ENCODE assay signal across 16 cellular contexts in genomic region chr6:56515081-56515905, GRCh38.
A peak's percentile ranks its signal among the peaks of the same experiment; 100 is the strongest.
DNase-seq lines count a peak whose midpoint lies in the region; ATAC-seq and TF ChIP-seq lines count a peak whose summit lies in the region.
"Had no signal": no experiment of that assay in that cellular context is flagged by ENCODE, and none has a peak within 500 bp of the region (broad histone marks: within the 10 kb centered on the region; RNA-seq: fewer than 3 reads in every experiment).

No MANE protein-coding gene starts in this region.

- peak overlapping the region in 3 of 4 donors; percentile 56 to 74 (median 57) for H3K27ac ChIP-seq in esophagus squamous epithelium
- H3K27ac ChIP-seq in gastrocnemius medialis = peak overlapping the region; percentile 23 to 75 (median 40)

- H3K4me3 Mint-ChIP-seq in WTC11 = no peak overlapping the region
- H3K4me3 Mint-ChIP-seq: activated CD4-positive, alpha-beta T cell treated with anti-CD3 and anti-CD28 coated beads, Interleukin-2, amount 10 ng/mL, durations not matched to agents 24 days and 14 days; stimulated activated memory B cell treated with anti-CD40 and anti-IgM and Interleukin-4, amounts not matched to agents 10 μg/mL and 1 μg/mL and 100 μg/mL, for 72 hours; T-helper 2 cell treated with Interferon-gamma antibody and Interleukin-4, amounts not matched to agents 5 μg/mL and 100 μg/mL, for 36 hours had no signal

- H3K9me3 ChIP-seq in esophagus squamous epithelium (no peaks in the 10 kb centered on the region), gastrocnemius medialis (no peaks in the 10 kb centered on the region)

- H3K4me1 Mint-ChIP-seq in WTC11 = peaks cover 4% of the 10 kb centered on the region; the same call in 1 of the 2 replicates
- H3K4me1 Mint-ChIP-seq: activated CD4-positive, alpha-beta T cell treated with anti-CD3 and anti-CD28 coated beads, Interleukin-2, amount 10 ng/mL, durations not matched to agents 24 days and 14 days; stimulated activated memory B cell treated with anti-CD40 and anti-IgM and Interleukin-4, amounts not matched to agents 10 μg/mL and 1 μg/mL and 100 μg/mL, for 72 hours had no signal

- H3K27me3 Mint-ChIP-seq in WTC11 (ENCODE audit: low read depth) = no peaks in the 10 kb centered on the region
- H3K27me3 Mint-ChIP-seq: activated CD4-positive, alpha-beta T cell treated with anti-CD3 and anti-CD28 coated beads, Interleukin-2, amount 10 ng/mL, durations not matched to agents 24 days and 14 days; stimulated activated memory B cell treated with anti-CD40 and anti-IgM and Interleukin-4, amounts not matched to agents 10 μg/mL and 1 μg/mL and 100 μg/mL, for 72 hours had no signal

- H3K27me3 ChIP-seq in esophagus squamous epithelium (no peaks in the 10 kb centered on the region), gastrocnemius medialis (no peaks in the 10 kb centered on the region)

- CTCF ChIA-PET in HEK293T (lab: Yijun Ruan, JAX) (no interaction called here), WTC11 (lab: Charles Lee) (no interaction called here)

- H3K36me3 Mint-ChIP-seq in WTC11 = peaks cover 48% of the 10 kb centered on the region
- H3K36me3 Mint-ChIP-seq: stimulated activated memory B cell treated with anti-CD40 and anti-IgM and Interleukin-4, amounts not matched to agents 10 μg/mL and 1 μg/mL and 100 μg/mL, for 72 hours had no signal

- intact Hi-C loops in esophagus squamous epithelium (cut with DNase I) (no loop called here), gastrocnemius medialis (cut with DNase I; ENCODE audit: low total_unique reads) (no loop called here)

- in situ Hi-C loops in gastrocnemius medialis (cut with MboI; ENCODE audit: low sequenced_read_pairs in 4 of 4) = no loop called here

- H3K36me3 ChIP-seq in esophagus squamous epithelium = peaks cover 0 to 79% (median 4%) of the 10 kb centered on the region in 3 donors
- peaks cover 0 to 46% of the 10 kb centered on the region in 2 donors for H3K36me3 ChIP-seq in gastrocnemius medialis

- POLR2A ChIA-PET in HEK293T (lab: Yijun Ruan, JAX) (no interaction called here), WTC11 (lab: Charles Lee) (no interaction called here)

- no peak overlapping the region for H3K27ac Mint-ChIP-seq in WTC11
- H3K27ac Mint-ChIP-seq: activated CD4-positive, alpha-beta T cell treated with anti-CD3 and anti-CD28 coated beads, Interleukin-2, amount 10 ng/mL, durations not matched to agents 24 days and 14 days; stimulated activated memory B cell treated with anti-CD40 and anti-IgM and Interleukin-4, amounts not matched to agents 10 μg/mL and 1 μg/mL and 100 μg/mL, for 72 hours; T-helper 2 cell treated with Interferon-gamma antibody and Interleukin-4, amounts not matched to agents 5 μg/mL and 100 μg/mL, for 36 hours had no signal

- H3K4me1 ChIP-seq in esophagus squamous epithelium = peaks cover 0 to 42% (median 0%) of the 10 kb centered on the region in 3 donors
- H3K4me1 ChIP-seq in gastrocnemius medialis = peaks cover 9 to 22% of the 10 kb centered on the region in 2 donors

- no peak for TF ChIP-seq POLR2A in esophagus squamous epithelium (IDR thresholded peaks at IDR 0.05)
- no peak for TF ChIP-seq POLR2A in gastrocnemius medialis (IDR thresholded peaks at IDR 0.05)

- H3K9me3 Mint-ChIP-seq in WTC11 = 0 out of 2 replicates have a peak, but pooled peaks cover 6% of the 10 kb centered on the region
- H3K9me3 Mint-ChIP-seq: activated CD4-positive, alpha-beta T cell treated with anti-CD3 and anti-CD28 coated beads, Interleukin-2, amount 10 ng/mL, durations not matched to agents 24 days and 14 days; T-helper 2 cell treated with Interferon-gamma antibody and Interleukin-4, amounts not matched to agents 5 μg/mL and 100 μg/mL, for 36 hours had no signal

- peak in 1 of 2 donors; percentile 15 for ATAC-seq in gastrocnemius medialis
- no peak for ATAC-seq in WTC11
- ATAC-seq in GM19467 (IDR thresholded peaks at IDR 0.05; ENCODE audit: unreplicated experiment) = no peak
- ATAC-seq: stimulated activated memory B cell treated with anti-CD40 and anti-IgM and Interleukin-4, amounts not matched to agents 10 μg/mL and 1 μg/mL and 100 μg/mL, for 72 hours had no signal

- WGBS in esophagus squamous epithelium, 2 donors = 61 to 76% methylated on average over 7 of the region's 7 CpGs

- DNase-seq in HEK293T (ENCODE audit: extremely low spot score) (no peak), NCI-H510A treated with DMSO at 0.1 percent for 48 hours (lab: John Stamatoyannopoulos, UW) (peak; percentile 92), esophagus squamous epithelium (lab: John Stamatoyannopoulos, UW) (no peak), gastrocnemius medialis (no peak), WTC11 (ENCODE audit: low spot score) (no peak), islet precursor cell (no peak), NCI-H226 (no peak)
- DNase-seq: activated CD4-positive, alpha-beta T cell treated with anti-CD3 and anti-CD28 coated beads, Interleukin-2, amount 10 ng/mL, durations not matched to agents 24 days and 14 days; activated naive CD4-positive, alpha-beta T cell treated with anti-CD3 and anti-CD28 coated beads, Interleukin-2, amount 50 U/mL, for 16 hours; DND-41; effector CD8-positive, alpha-beta T cell; HCEC 1CT; NCI-H1436 treated with DMSO at 0.1 percent for 48 hours had no signal

- H3K4me3 ChIP-seq in esophagus squamous epithelium = no peak overlapping the region
- no peak overlapping the region for H3K4me3 ChIP-seq in gastrocnemius medialis

- TF ChIP-seq CTCF in esophagus squamous epithelium (IDR thresholded peaks at IDR 0.05) = no peak
- no peak for TF ChIP-seq CTCF in gastrocnemius medialis (IDR thresholded peaks at IDR 0.05 in 4 of 5, conservative IDR thresholded peaks at IDR 0.05 in 1 of 5)
- no peak for TF ChIP-seq CTCF in WTC11 (IDR thresholded peaks at IDR 0.05)

TF ChIP-seq in HEK293T, 16 proteins besides CTCF, POLR2A, EP300 and RAD21:
- peak; percentile 95 for TF ChIP-seq PKNOX1 (IDR thresholded peaks at IDR 0.05)
- no peak for TF ChIP-seq L3MBTL2 (conservative IDR thresholded peaks at IDR 0.05)
- no peak for TF ChIP-seq CTBP1 (IDR thresholded peaks at IDR 0.05; ENCODE audit: borderline replicate concordance)

TF ChIP-seq in WTC11, 78 proteins besides CTCF, POLR2A, EP300 and RAD21 (continues in another document):
- TF ChIP-seq ZMAT4 (CRISPR knock-in tag; IDR thresholded peaks at IDR 0.05) = no peak
- no peak for TF ChIP-seq GTF2I (CRISPR knock-in tag; conservative IDR thresholded peaks at IDR 0.05)
- no peak for TF ChIP-seq E2F5 (CRISPR knock-in tag; IDR thresholded peaks at IDR 0.05)
- TF ChIP-seq ZNF317 (CRISPR knock-in tag; IDR thresholded peaks at IDR 0.05; ENCODE audit: borderline replicate concordance, low read depth) = no peak
- no peak for TF ChIP-seq ZNF416 (CRISPR knock-in tag; IDR thresholded peaks at IDR 0.05)
- no peak for TF ChIP-seq EMX1 (CRISPR knock-in tag; IDR thresholded peaks at IDR 0.05)
- TF ChIP-seq ARID4B (CRISPR knock-in tag; IDR thresholded peaks at IDR 0.05; ENCODE audit: borderline replicate concordance) = no peak
- TF ChIP-seq CREB1 (CRISPR knock-in tag; IDR thresholded peaks at IDR 0.05) = no peak
- no peak for TF ChIP-seq PRRX2 (CRISPR knock-in tag; IDR thresholded peaks at IDR 0.05)
- TF ChIP-seq NR3C1 (CRISPR knock-in tag; conservative IDR thresholded peaks at IDR 0.05; ENCODE audit: low read depth) = no peak
